Comparison of ENCODE assay signal across 25 cellular contexts in the genomic region with DNA sequence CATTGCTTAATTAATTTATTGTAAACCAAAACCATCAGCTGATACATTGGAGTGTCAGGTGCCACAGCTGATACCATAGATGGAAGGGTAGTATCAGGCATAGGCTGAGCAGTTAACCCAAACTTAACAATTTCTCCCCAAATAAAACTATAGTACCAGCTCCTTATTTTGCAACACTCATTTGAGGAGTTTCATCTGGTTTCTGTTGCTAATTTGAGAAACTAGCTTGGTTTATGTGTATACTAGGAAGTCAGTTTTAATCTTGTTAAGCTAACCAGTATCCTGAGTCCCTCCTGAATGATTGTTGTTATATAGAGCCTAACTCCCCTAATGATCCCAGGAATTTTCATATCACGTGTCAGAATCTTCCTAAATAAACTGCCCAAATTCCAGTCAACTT. TPM values are rescaled to one million over a fixed set of nuclear protein-coding genes. Genes with fewer than 3 reads are reported as not detected.
A peak's percentile ranks its signal among the peaks of the same experiment; 100 is the strongest.
DNase-seq lines count a peak whose midpoint lies in the region; ATAC-seq, FAIRE-seq and TF ChIP-seq lines count a peak whose summit lies in the region.
"Had no signal": no experiment of that assay in that cellular context is flagged by ENCODE, and none has a peak within 500 bp of the region (broad histone marks: within the 10 kb centered on the region; RNA-seq: fewer than 3 reads in every experiment).

No MANE protein-coding gene starts in this region.

- H3K27me3 ChIP-seq in GM12878 (replicated peaks in 1 of 2; ENCODE audit: control insufficient read depth in 2 of 2, insufficient read depth in 2 of 2, low read length in 1 of 2): no peaks in the 10 kb centered on the region
- H3K27me3 ChIP-seq: BLaER1, Peyer's patch, SJSA1 had no signal

- RAD21 ChIA-PET in GM12878 (lab: Charles Lee; ENCODE audit: unreplicated experiment): interaction anchor here (0.9 to 1.4 kb wide), 2 partner anchors 14 to 19 kb away, joined by 3 to 5 read pairs; no protein-coding TSS in a partner anchor

- H3K4me1 ChIP-seq in GM12878 (ENCODE audit: control insufficient read depth, insufficient read depth, low read length): no peaks in the 10 kb centered on the region
- H3K4me1 ChIP-seq: BLaER1, Peyer's patch, SJSA1 had no signal

- FAIRE-seq in GM12878 (lab: Jason Lieb, UNC): no peak
- FAIRE-seq: GM12891, GM19239 had no signal

- in situ Hi-C loops in GM12878 (cut with MboI): no loop called here

- WGBS in GM12878 (ENCODE audit: insufficient coverage, insufficient replicate concordance, low lambda C conversion rate, missing lambda C conversion rate): 100% methylated on average over 1 of the region's 1 CpG

- 0 out of 2 replicates have a peak overlapping the region, but pooled peaks have one; percentile 2 for H3K27ac ChIP-seq in GM12878 (ENCODE audit: control insufficient read depth, insufficient read depth)
- H3K27ac ChIP-seq: BLaER1, KMS-11, Peyer's patch, SJSA1 had no signal

- no TSS peak for BruUV-seq in GM12878 (replicated peaks; lab: Mats Ljungman, UMichigan)

- no peak overlapping the region for H3K4me2 ChIP-seq in GM12878 (ENCODE audit: control insufficient read depth, insufficient read depth)
- H3K4me2 ChIP-seq: BLaER1, KMS-11 had no signal

- H3K9ac ChIP-seq in GM12878 (ENCODE audit: control insufficient read depth, insufficient read depth, low read length): no peak overlapping the region
- H3K9ac ChIP-seq: BLaER1, KMS-11 had no signal

- peaks cover 83% of the 10 kb centered on the region for H3K36me3 Mint-ChIP-seq in activated T-cell treated with anti-CD3 and anti-CD28 coated beads, Interleukin-2, amount 50 U/mL, for 24 hours (ENCODE audit: low read depth)
- peaks cover 2 to 12% of the 10 kb centered on the region in 2 donors for H3K36me3 Mint-ChIP-seq in activated T-cell treated with anti-CD3 and anti-CD28 coated beads, Interleukin-2, amount 50 U/mL, for 72 hours (ENCODE audit: insufficient read depth in 2 of 2)

- H2AFZ ChIP-seq in GM12878 (ENCODE audit: control insufficient read depth, low read depth, low read length): no peak overlapping the region

- no peaks in the 10 kb centered on the region for H4K20me1 ChIP-seq in GM12878 (ENCODE audit: control insufficient read depth, insufficient read depth)

- no peak for TF ChIP-seq EP300 in GM12878 (IDR thresholded peaks at IDR 0.05; ENCODE audit: borderline replicate concordance in 1 of 2, control insufficient read depth in 1 of 2, low read depth in 2 of 2, low read length in 2 of 2)

- no peaks in the 10 kb centered on the region for H3K27me3 Mint-ChIP-seq in activated T-cell treated with anti-CD3 and anti-CD28 coated beads, Interleukin-2, amount 50 U/mL, for 24 hours
- H3K27me3 Mint-ChIP-seq in activated T-cell treated with anti-CD3 and anti-CD28 coated beads, Interleukin-2, amount 50 U/mL, for 72 hours (ENCODE audit: low read depth): no peaks in the 10 kb centered on the region
- H3K27me3 Mint-ChIP-seq: CD4-positive, alpha-beta memory T cell had no signal

- no peak overlapping the region for H3K4me3 Mint-ChIP-seq in activated T-cell treated with anti-CD3 and anti-CD28 coated beads, Interleukin-2, amount 50 U/mL, for 24 hours
- no peak overlapping the region for H3K4me3 Mint-ChIP-seq in activated T-cell treated with anti-CD3 and anti-CD28 coated beads, Interleukin-2, amount 50 U/mL, for 72 hours
- H3K4me3 Mint-ChIP-seq: CD4-positive, alpha-beta memory T cell had no signal

- intact Hi-C loops in GM12878 (cut with micrococcal nuclease; ENCODE audit: unreplicated experiment): no loop called here

- H3K4me1 Mint-ChIP-seq in activated T-cell treated with anti-CD3 and anti-CD28 coated beads, Interleukin-2, amount 50 U/mL, for 24 hours (ENCODE audit: low read depth): peaks cover 16% of the 10 kb centered on the region
- H3K4me1 Mint-ChIP-seq in activated T-cell treated with anti-CD3 and anti-CD28 coated beads, Interleukin-2, amount 50 U/mL, for 72 hours (ENCODE audit: low read depth): peaks cover 11% of the 10 kb centered on the region

- no peak for DNase-seq in activated T-cell treated with anti-CD3 and anti-CD28 coated beads, Interleukin-2, amount 50 U/mL, for 24 hours
- no peak for DNase-seq in activated T-cell treated with anti-CD3 and anti-CD28 coated beads, Interleukin-2, amount 50 U/mL, for 72 hours
- DNase-seq in GM12878 (ENCODE audit: low read depth, low spot score): no peak
- DNase-seq in cerebellar cortex (ENCODE audit: low spot score): no peak
- DNase-seq in NCI-H1092 (lab: John Stamatoyannopoulos, UW): no peak
- no peak for DNase-seq in GF-D8 (lab: John Stamatoyannopoulos, UW)
- DNase-seq: CD4-positive, alpha-beta memory T cell; DMS153; GOT3; NCI-H1092 treated with DMSO at 0.1 percent for 48 hours; NCI-H146; NCI-H2081; NCI-H2171 treated with DMSO at 0.1 percent for 48 hours; NCI-H446 treated with DMSO at 0.1 percent for 48 hours; NCI-H69; Peyer's patch had no signal

- H3K4me3 ChIP-seq in GM12878: no peak overlapping the region; the same call in 1 of the 2 replicates
- H3K4me3 ChIP-seq: BLaER1, Peyer's patch, SJSA1 had no signal

- no peak for TF ChIP-seq RAD21 in GM12878 (IDR thresholded peaks at IDR 0.05; ENCODE audit: insufficient read depth, low read depth, low read length)

- SMC1A ChIA-PET in GM12878 (lab: Charles Lee; ENCODE audit: uncharacterized antibody, unreplicated experiment): interaction anchor here (1.0 to 2.1 kb wide), 4 partner anchors 9 to 249 kb away, joined by 3 to 8 read pairs (median 5); no protein-coding TSS in a partner anchor

- H3K36me3 ChIP-seq in GM12878 (ENCODE audit: control insufficient read depth in 2 of 2, insufficient read depth in 2 of 2, low read length in 1 of 2): peaks cover 0 to 3% of the 10 kb centered on the region in 2 experiments; a peak in 1 of 4 replicates

- POLR2A ChIA-PET in GM12878 (lab: Charles Lee): interaction anchor here (1.3 kb wide), 1 partner anchor 12 kb away, joined by 6 read pairs; a partner anchor contains a TSS

- TF ChIP-seq POLR2A in GM12878 (IDR thresholded peaks at IDR 0.05; ENCODE audit: low read depth, low read length): no peak

- peak overlapping the region; percentile 63 for H3K27ac Mint-ChIP-seq in activated T-cell treated with anti-CD3 and anti-CD28 coated beads, Interleukin-2, amount 50 U/mL, for 24 hours
- no peak overlapping the region for H3K27ac Mint-ChIP-seq in activated T-cell treated with anti-CD3 and anti-CD28 coated beads, Interleukin-2, amount 50 U/mL, for 72 hours

- H3K9me3 ChIP-seq in GM12878 (replicated peaks; ENCODE audit: control insufficient read depth, insufficient read depth, low read length): no peaks in the 10 kb centered on the region; the same call in 2 of the 3 replicates
- H3K9me3 ChIP-seq: BLaER1, Peyer's patch, SJSA1 had no signal

- no peak for ATAC-seq in activated T-cell treated with anti-CD3 and anti-CD28 coated beads, Interleukin-2, amount 50 U/mL, for 72 hours (replicated peaks in 1 of 2)
- ATAC-seq in GM18858 (IDR thresholded peaks at IDR 0.05; ENCODE audit: unreplicated experiment) (peak; percentile 45), HG03432 (IDR thresholded peaks at IDR 0.05; ENCODE audit: unreplicated experiment) (peak; percentile 46), GM12878 (peak; percentile 57)
- ATAC-seq: HCT116 had no signal

- H3K79me2 ChIP-seq in GM12878 (ENCODE audit: control insufficient read depth, insufficient read depth, low read length): no peaks in the 10 kb centered on the region

- CTCF ChIA-PET in GM12878 (lab: Yijun Ruan, JAX): interaction anchor here (1.0 to 4.0 kb wide), 5 partner anchors 10 to 249 kb away, joined by 3 to 41 read pairs (median 4); a partner anchor contains a TSS

- H3K9me3 Mint-ChIP-seq in activated T-cell treated with anti-CD3 and anti-CD28 coated beads, Interleukin-2, amount 50 U/mL, for 24 hours: no peaks in the 10 kb centered on the region
- H3K9me3 Mint-ChIP-seq in activated T-cell treated with anti-CD3 and anti-CD28 coated beads, Interleukin-2, amount 50 U/mL, for 72 hours: no peaks in the 10 kb centered on the region
- H3K9me3 Mint-ChIP-seq: CD4-positive, alpha-beta memory T cell had no signal

- TF ChIP-seq CTCF in GM12878 (IDR thresholded peaks at IDR 0.05 in 2 of 3, conservative IDR thresholded peaks at IDR 0.05 in 1 of 3; ENCODE audit: control insufficient read depth in 2 of 3, extremely low read depth in 1 of 3, insufficient read depth in 1 of 3, low read depth in 3 of 3, low read length in 3 of 3): no peak

RNA-seq across cellular contexts. Expression of a gene that starts 12.7 kb away (rescaled TPM):
- total RNA-seq in activated T-cell treated with anti-CD3 and anti-CD28 coated beads, Interleukin-2, amount 50 U/mL, for 72 hours: 10 to 100 TPM; 50.1 to 50.2 TPM
- total RNA-seq in GM12878 (2013; cell fraction: nucleolus; rRNA removed): 79.1 and 82.2 TPM in 2 replicates
- 29.9 and 34.9 TPM in 2 replicates for total RNA-seq in GM12878 (2014; rRNA removed)
- total RNA-seq in GM12878 (2014; rRNA removed; fragmentation: Illumina TruSeq; extraction: Trizol): 29.2 and 30.7 TPM in 2 replicates
- total RNA-seq in GM12878 (2021): 30.1 and 38.1 TPM in 2 replicates
- 16.6 TPM for polyA plus RNA-seq in GM12878 (2011; ENCODE audit: low read depth)
- polyA plus RNA-seq in GM12878 (2011; rRNA removed): 48.6 and 57.9 TPM in 2 replicates
- 30.7 and 32.8 TPM in 2 replicates for polyA plus RNA-seq in GM12878 (2011; cell fraction: cytosol; rRNA removed)
- 28.3 and 34.6 TPM in 2 replicates for polyA plus RNA-seq in GM12878 (2011; cell fraction: nucleus; rRNA removed)
- 14.9 and 20.1 TPM in 2 replicates for polyA plus RNA-seq in GM12878 (2012)
- 25.3 and 26.2 TPM in 2 replicates for polyA plus RNA-seq in GM12878 (2014; fragmentation: Illumina TruSeq; extraction: Trizol)
- polyA plus RNA-seq in GM12878 (2014; fragmentation: Nextera tagmentation; extraction: Ambion mirVana): 1 to 10 TPM; 5.8 to 6.1 TPM
- 22.9 and 26.7 TPM in 2 replicates for polyA plus RNA-seq in GM12878 (2014; rRNA removed)
- polyA plus RNA-seq in GM12878 (2016; fragmentation: Nextera tagmentation; extraction: Ambion mirVana): 10 to 100 TPM; 16.6 TPM
- 32.6 and 34.9 TPM in 2 replicates for polyA minus RNA-seq in GM12878 (2011; rRNA and poly(A)+ RNA removed)
- 19.2 and 27.1 TPM in 2 replicates for polyA minus RNA-seq in GM12878 (2011; cell fraction: cytosol; rRNA and poly(A)+ RNA removed)
- polyA minus RNA-seq in GM12878 (2011; cell fraction: nucleus; rRNA and poly(A)+ RNA removed): 27.8 and 36.6 TPM in 2 replicates

RNA-seq across cellular contexts. Expression of a gene that starts 13.0 kb away (rescaled TPM):
- 10 to 100 TPM; 79.1 to 87.5 TPM for total RNA-seq in activated T-cell treated with anti-CD3 and anti-CD28 coated beads, Interleukin-2, amount 50 U/mL, for 72 hours
- 74.5 and 88.2 TPM in 2 replicates for total RNA-seq in GM12878 (2013; cell fraction: nucleolus; rRNA removed)
- total RNA-seq in GM12878 (2014; rRNA removed) (54.0 and 59.5 TPM in 2 replicates), GM12878 (2014; rRNA removed; fragmentation: Illumina TruSeq; extraction: Trizol) (59.7 and 65.1 TPM in 2 replicates), GM12878 (2021) (46.1 and 53.3 TPM in 2 replicates)
- 12.6 TPM for polyA plus RNA-seq in GM12878 (2011; ENCODE audit: low read depth)
- polyA plus RNA-seq in GM12878 (2011; rRNA removed) (71.7 and 125 TPM in 2 replicates), GM12878 (2014; fragmentation: Illumina TruSeq; extraction: Trizol) (52.3 and 61.2 TPM in 2 replicates), GM12878 (2014; fragmentation: Nextera tagmentation; extraction: Ambion mirVana) (10 to 100 TPM; 17.3 to 22.9 TPM), GM12878 (2014; rRNA removed) (29.3 and 36.3 TPM in 2 replicates), GM12878 (2016; fragmentation: Nextera tagmentation; extraction: Ambion mirVana) (10 to 100 TPM; 83.0 to 93.9 TPM)
- 18.8 and 19.6 TPM in 2 replicates for polyA plus RNA-seq in GM12878 (2011; cell fraction: cytosol; rRNA removed)
- 72.9 and 79.4 TPM in 2 replicates for polyA plus RNA-seq in GM12878 (2011; cell fraction: nucleus; rRNA removed)
- polyA plus RNA-seq in GM12878 (2012): 20.4 and 26.2 TPM in 2 replicates
- polyA minus RNA-seq in GM12878 (2011; rRNA and poly(A)+ RNA removed): 31.3 and 50.0 TPM in 2 replicates
- 12.6 and 22.8 TPM in 2 replicates for polyA minus RNA-seq in GM12878 (2011; cell fraction: cytosol; rRNA and poly(A)+ RNA removed)
- 41.0 and 59.8 TPM in 2 replicates for polyA minus RNA-seq in GM12878 (2011; cell fraction: nucleus; rRNA and poly(A)+ RNA removed)

RNA-seq across cellular contexts. Expression of a gene that starts 16.4 kb away (rescaled TPM):
- total RNA-seq in activated T-cell treated with anti-CD3 and anti-CD28 coated beads, Interleukin-2, amount 50 U/mL, for 72 hours: not detected
- 0.07 TPM in 1 of 2 replicates, not detected in the other for total RNA-seq in GM12878 (2013; cell fraction: nucleolus; rRNA removed)
- total RNA-seq in GM12878 (2014; rRNA removed) (under 0.01 TPM in 1 of 2 replicates, not detected in the other), GM12878 (2014; rRNA removed; fragmentation: Illumina TruSeq; extraction: Trizol) (not detected in 2 replicates), GM12878 (2021) (not detected in 2 replicates)
- not detected for polyA plus RNA-seq in GM12878 (2011; ENCODE audit: low read depth)
- polyA plus RNA-seq in GM12878 (2011; rRNA removed) (not detected in 2 replicates), GM12878 (2014; fragmentation: Illumina TruSeq; extraction: Trizol) (not detected in 2 replicates), GM12878 (2014; fragmentation: Nextera tagmentation; extraction: Ambion mirVana) (not detected), GM12878 (2014; rRNA removed) (not detected in 2 replicates), GM12878 (2016; fragmentation: Nextera tagmentation; extraction: Ambion mirVana) (not detected)
- polyA plus RNA-seq in GM12878 (2011; cell fraction: cytosol; rRNA removed): not detected in 2 replicates
- not detected in 2 replicates for polyA plus RNA-seq in GM12878 (2011; cell fraction: nucleus; rRNA removed)
- polyA plus RNA-seq in GM12878 (2012): 0.04 TPM in 2 replicates
- not detected in 2 replicates for polyA minus RNA-seq in GM12878 (2011; rRNA and poly(A)+ RNA removed)
- not detected in 2 replicates for polyA minus RNA-seq in GM12878 (2011; cell fraction: cytosol; rRNA and poly(A)+ RNA removed)
- polyA minus RNA-seq in GM12878 (2011; cell fraction: nucleus; rRNA and poly(A)+ RNA removed): not detected in 2 replicates
- total RNA-seq: CD4-positive, alpha-beta memory T cell; HT-29; Peyer's patch; SJSA1 had no signal
- polyA plus RNA-seq: CD4-positive, alpha-beta memory T cell had no signal

Comparison
In these comparisons a context has a peak if more than half of its experiments do, and no peak if none do; other contexts are left out.
1. ATAC-seq: peak in GM18858 (single experiment), HG03432 (single experiment) and GM12878 (single experiment); none in activated T-cell treated with anti-CD3 and anti-CD28 coated beads, Interleukin-2, amount 50 U/mL, for 72 hours (0 of 2).